1 cellular context compared by ENCODE assay signal in genomic region chr16:67245674-67246080, GRCh38.
TF ChIP-seq lines count a peak whose summit lies in the region.

No MANE protein-coding gene starts in this region.

TF ChIP-seq in endothelial cell of umbilical vein, 7 proteins besides CTCF, POLR2A, EP300 and RAD21:
- TF ChIP-seq POLR2AphosphoS5 (IDR thresholded peaks at IDR 0.05; ENCODE audit: insufficient read depth, low read depth, low read length) (no peak), GATA2 (IDR thresholded peaks at IDR 0.05; ENCODE audit: insufficient read depth, insufficient read length, low read depth, low read length) (no peak), FOS (IDR thresholded peaks at IDR 0.05; ENCODE audit: borderline replicate concordance, insufficient read depth, low read length) (no peak), MYC (IDR thresholded peaks at IDR 0.05; ENCODE audit: low read depth, low read length) (no peak)
